10 cellular contexts compared by ENCODE assay signal in genomic region chr21:37412603-37413360, GRCh38. TPM values are rescaled to one million over a fixed set of nuclear protein-coding genes. Genes with fewer than 3 reads are reported as not detected.
A peak's percentile ranks its signal among the peaks of the same experiment; 100 is the strongest.
DNase-seq lines count a peak whose midpoint lies in the region; ATAC-seq and TF ChIP-seq lines count a peak whose summit lies in the region.
"Had no signal": no experiment of that assay in that cellular context is flagged by ENCODE, and none has a peak within 500 bp of the region (broad histone marks: within the 10 kb centered on the region; RNA-seq: fewer than 3 reads in every experiment).

No MANE protein-coding gene starts in this region.

- no peaks in the 10 kb centered on the region for H3K9me2 ChIP-seq in GM23338 (ENCODE audit: insufficient read depth)

- no peak overlapping the region for H3K4me3 Mint-ChIP-seq in GM23338
- H3K4me3 Mint-ChIP-seq in activated T-helper 1 cell treated with anti-CD3 and anti-CD28 coated beads, Interleukin-12 subunit alpha, Interleukin-12 subunit beta, Interleukin-2, Interleukin-4 antibody, amounts not matched to agents 30 ng/mL and 10 ng/mL and 1 ng/mL, durations not matched to agents 14 hours and 24 hours and 36 hours: no peak overlapping the region
- peak overlapping the region in 2 of 5 donors; percentile 0 to 3 for H3K4me3 Mint-ChIP-seq in immature natural killer cell

- H3K79me2 ChIP-seq in GM23338 (replicated peaks; ENCODE audit: insufficient read depth): peaks cover 100% of the 10 kb centered on the region

- H3K27ac ChIP-seq in GM23338 (ENCODE audit: low read depth) (peak overlapping the region; percentile 70), esophagus muscularis mucosa (replicated peaks in 1 of 4) (no peak overlapping the region), RWPE1 (no peak overlapping the region), right cardiac atrium (ENCODE audit: low read length) (no peak overlapping the region)

- H3K4me3 ChIP-seq in GM23338 (no peak overlapping the region), esophagus muscularis mucosa (no peak overlapping the region), right cardiac atrium (ENCODE audit: low read length) (no peak overlapping the region)

- no peaks in the 10 kb centered on the region for H3F3A ChIP-seq in GM23338 (replicated peaks; ENCODE audit: low read depth)

- H3K27ac Mint-ChIP-seq in GM23338 (no peak overlapping the region; the same call in 1 of the 2 replicates), immature natural killer cell (peak overlapping the region; percentile 0 to 69 (median 8))
- peak overlapping the region; percentile 15 for H3K27ac Mint-ChIP-seq in activated T-helper 1 cell treated with anti-CD3 and anti-CD28 coated beads, Interleukin-12 subunit alpha, Interleukin-12 subunit beta, Interleukin-2, Interleukin-4 antibody, amounts not matched to agents 30 ng/mL and 10 ng/mL and 1 ng/mL, durations not matched to agents 14 hours and 24 hours and 36 hours

- TF ChIP-seq CTCF in GM23338 (conservative IDR thresholded peaks at IDR 0.05; ENCODE audit: low read depth in 2 of 2): no peak
- no peak for TF ChIP-seq CTCF in esophagus muscularis mucosa (IDR thresholded peaks at IDR 0.05)
- no peak for TF ChIP-seq CTCF in RWPE1 (conservative IDR thresholded peaks at IDR 0.05; ENCODE audit: low read depth)

- DNase-seq in AG08396 (ENCODE audit: low spot score) (peak; percentile 22), GM23338 (ENCODE audit: low spot score) (no peak), immature natural killer cell (no peak), DMS53 treated with DMSO at 0.1 percent for 48 hours (lab: John Stamatoyannopoulos, UW; ENCODE audit: unreplicated experiment) (no peak), esophagus muscularis mucosa (ENCODE audit: extremely low spot score) (no peak), RWPE1 (ENCODE audit: low spot score) (no peak), right cardiac atrium (no peak)
- DNase-seq in activated T-helper 1 cell treated with anti-CD3 and anti-CD28 coated beads, Interleukin-12 subunit alpha, Interleukin-12 subunit beta, Interleukin-2, Interleukin-4 antibody, amounts not matched to agents 30 ng/mL and 10 ng/mL and 1 ng/mL, durations not matched to agents 14 hours and 24 hours and 36 hours (ENCODE audit: low spot score): no peak
- DNase-seq: DMS53, substantia nigra had no signal

- no peaks in the 10 kb centered on the region for H3K27me3 ChIP-seq in GM23338 (ENCODE audit: insufficient read depth)
- no peaks in the 10 kb centered on the region for H3K27me3 ChIP-seq in esophagus muscularis mucosa
- no peaks in the 10 kb centered on the region for H3K27me3 ChIP-seq in right cardiac atrium (ENCODE audit: control insufficient read depth, insufficient read depth)

- 0 out of 2 replicates have a peak overlapping the region, but pooled peaks have one; percentile 33 for H3K4me2 ChIP-seq in GM23338

- peaks cover 48% of the 10 kb centered on the region for H3K4me1 Mint-ChIP-seq in GM23338
- H3K4me1 Mint-ChIP-seq in activated T-helper 1 cell treated with anti-CD3 and anti-CD28 coated beads, Interleukin-12 subunit alpha, Interleukin-12 subunit beta, Interleukin-2, Interleukin-4 antibody, amounts not matched to agents 30 ng/mL and 10 ng/mL and 1 ng/mL, durations not matched to agents 14 hours and 24 hours and 36 hours (ENCODE audit: low read depth): peaks cover 72% of the 10 kb centered on the region
- H3K4me1 Mint-ChIP-seq in immature natural killer cell: peaks cover 77 to 94% of the 10 kb centered on the region in 2 donors

- H4K20me1 ChIP-seq in GM23338 (replicated peaks; ENCODE audit: insufficient read depth): peaks cover 82% of the 10 kb centered on the region

- POLR2A ChIA-PET in RWPE1 (lab: Yijun Ruan, JAX; ENCODE audit: low non-redundant PET): no interaction called here

- H3K27me3 Mint-ChIP-seq in GM23338 (ENCODE audit: insufficient read depth, low read depth, poor library complexity) (peaks cover 2% of the 10 kb centered on the region), immature natural killer cell (ENCODE audit: low read depth in 3 of 3) (peaks cover 0 to 9% (median 2%) of the 10 kb centered on the region in 3 donors)
- no peaks in the 10 kb centered on the region for H3K27me3 Mint-ChIP-seq in activated T-helper 1 cell treated with anti-CD3 and anti-CD28 coated beads, Interleukin-12 subunit alpha, Interleukin-12 subunit beta, Interleukin-2, Interleukin-4 antibody, amounts not matched to agents 30 ng/mL and 10 ng/mL and 1 ng/mL, durations not matched to agents 14 hours and 24 hours and 36 hours (ENCODE audit: insufficient read depth)

- H3K9me3 Mint-ChIP-seq in GM23338: no peaks in the 10 kb centered on the region
- H3K9me3 Mint-ChIP-seq in activated T-helper 1 cell treated with anti-CD3 and anti-CD28 coated beads, Interleukin-12 subunit alpha, Interleukin-12 subunit beta, Interleukin-2, Interleukin-4 antibody, amounts not matched to agents 30 ng/mL and 10 ng/mL and 1 ng/mL, durations not matched to agents 14 hours and 24 hours and 36 hours: no peaks in the 10 kb centered on the region
- no peaks in the 10 kb centered on the region for H3K9me3 Mint-ChIP-seq in immature natural killer cell

- no peak overlapping the region for H2AFZ ChIP-seq in GM23338

- H3K36me3 ChIP-seq in GM23338 (ENCODE audit: insufficient read depth) (no peaks in the 10 kb centered on the region), esophagus muscularis mucosa (no peaks in the 10 kb centered on the region)

- H3K36me3 Mint-ChIP-seq in GM23338 (ENCODE audit: low read depth): peaks cover 3% of the 10 kb centered on the region; the same call in 1 of the 3 replicates
- H3K36me3 Mint-ChIP-seq in activated T-helper 1 cell treated with anti-CD3 and anti-CD28 coated beads, Interleukin-12 subunit alpha, Interleukin-12 subunit beta, Interleukin-2, Interleukin-4 antibody, amounts not matched to agents 30 ng/mL and 10 ng/mL and 1 ng/mL, durations not matched to agents 14 hours and 24 hours and 36 hours (ENCODE audit: low read depth): peaks cover 9% of the 10 kb centered on the region
- H3K36me3 Mint-ChIP-seq in immature natural killer cell: peaks cover 0 to 3% (median 0%) of the 10 kb centered on the region in 3 donors

- H3K4me1 ChIP-seq in GM23338 (ENCODE audit: insufficient read depth): peaks cover 50% of the 10 kb centered on the region
- H3K4me1 ChIP-seq in esophagus muscularis mucosa: peaks cover 66 to 98% (median 88%) of the 10 kb centered on the region in 4 donors
- peaks cover 9% of the 10 kb centered on the region for H3K4me1 ChIP-seq in right cardiac atrium (ENCODE audit: control insufficient read depth, insufficient read depth, low read length)

- WGBS in esophagus muscularis mucosa: 66% methylated on average over 4 of the region's 4 CpGs
- WGBS in right cardiac atrium: 68% methylated on average over 4 of the region's 4 CpGs

- no peak for TF ChIP-seq POLR2A in esophagus muscularis mucosa (IDR thresholded peaks at IDR 0.05; ENCODE audit: low read depth)

- TF ChIP-seq EP300 in esophagus muscularis mucosa (IDR thresholded peaks at IDR 0.05): no peak

- CTCF ChIA-PET in RWPE1 (lab: Yijun Ruan, JAX): no interaction called here

- ATAC-seq in GM23338 (peak; percentile 64), right cardiac atrium (no peak)

- H3K9me3 ChIP-seq in esophagus muscularis mucosa: no peaks in the 10 kb centered on the region
- H3K9me3 ChIP-seq in right cardiac atrium (ENCODE audit: control insufficient read depth, low read length): no peaks in the 10 kb centered on the region

- intact Hi-C loops in activated T-helper 1 cell treated with anti-CD3 and anti-CD28 coated beads, Interleukin-12 subunit alpha, Interleukin-12 subunit beta, Interleukin-2, Interleukin-4 antibody, amounts not matched to agents 30 ng/mL and 10 ng/mL and 1 ng/mL, durations not matched to agents 14 hours and 24 hours and 36 hours (cut with micrococcal nuclease): no loop called here
- intact Hi-C loops in esophagus muscularis mucosa (cut with DNase I) (no loop called here), right cardiac atrium (cut with DNase I) (no loop called here)

TF ChIP-seq in GM23338, 12 proteins besides CTCF, POLR2A, EP300 and RAD21 (continues in another document):
- no peak for TF ChIP-seq ZNF114 (CRISPR knock-in tag; IDR thresholded peaks at IDR 0.05)
- TF ChIP-seq EZH2 (IDR thresholded peaks at IDR 0.05; ENCODE audit: low read depth, unreplicated experiment): no peak
- no peak for TF ChIP-seq REST (IDR thresholded peaks at IDR 0.05; ENCODE audit: unreplicated experiment)

RNA-seq across cellular contexts. Expression of gene DYRK1A, which starts 46.2 kb away (rescaled TPM):
- total RNA-seq in GM23338 (2014; rRNA removed; shearing (Covaris generic)): 82.9 and 84.7 TPM in 2 replicates
- polyA plus RNA-seq in GM23338 (2016; fragmentation: Nextera tagmentation; extraction: Ambion mirVana) (10.3 and 11.0 TPM in 2 replicates), immature natural killer cell (1 to 10 TPM; 1.8 to 4.8 (median 4.0) TPM), right cardiac atrium (28.4 TPM)
- 66.5 and 68.1 TPM in 2 replicates for total RNA-seq in activated T-helper 1 cell treated with anti-CD3 and anti-CD28 coated beads, Interleukin-12 subunit alpha, Interleukin-12 subunit beta, Interleukin-2, Interleukin-4 antibody, amounts not matched to agents 30 ng/mL and 10 ng/mL and 1 ng/mL, durations not matched to agents 14 hours and 24 hours and 36 hours
- total RNA-seq in esophagus muscularis mucosa (100 to 1,000 TPM in 1 of 4 donors, 10 to 100 TPM in 3; 81.8 to 108 (median 87.4) TPM), right cardiac atrium (10 to 100 TPM; 67.6 to 76.9 (median 73.4) TPM)
